In genomic region chr17:44023545-44024270, GRCh38 we compare ENCODE assay signal across 14 cellular contexts. TPM values are rescaled to one million over a fixed set of nuclear protein-coding genes. Genes with fewer than 3 reads are reported as not detected.
DNase-seq lines count a peak whose midpoint lies in the region; TF ChIP-seq lines count a peak whose summit lies in the region.
"Had no signal": no experiment of that assay in that cellular context is flagged by ENCODE, and none has a peak within 500 bp of the region (broad histone marks: within the 10 kb centered on the region; RNA-seq: fewer than 3 reads in every experiment).

No MANE protein-coding gene starts in this region.

- H3K9me3 ChIP-seq in NT2/D1 (ENCODE audit: insufficient read depth, low read length): no peaks in the 10 kb centered on the region
- H3K9me3 ChIP-seq in osteoblast (ENCODE audit: low read depth, low read length): no peaks in the 10 kb centered on the region
- H3K9me3 ChIP-seq: prostate gland had no signal

- H3K27ac ChIP-seq in osteoblast (ENCODE audit: low read depth, low read length): no peak overlapping the region
- H3K27ac ChIP-seq: prostate gland had no signal

- no peak overlapping the region for H3K4me2 ChIP-seq in osteoblast (ENCODE audit: insufficient read depth, low read length)

- H3K27me3 Mint-ChIP-seq in chondrocyte (ENCODE audit: low read depth): no peaks in the 10 kb centered on the region
- H3K27me3 Mint-ChIP-seq: memory B cell; naive thymus-derived CD8-positive, alpha-beta T cell had no signal

- no peaks in the 10 kb centered on the region for H3K79me2 ChIP-seq in osteoblast (ENCODE audit: insufficient read depth, low read length)

- H3K27me3 ChIP-seq in NT2/D1 (ENCODE audit: insufficient read depth, insufficient read length) (no peaks in the 10 kb centered on the region), osteoblast (ENCODE audit: insufficient read depth, low read length) (no peaks in the 10 kb centered on the region)

- peaks cover 3% of the 10 kb centered on the region for H4K20me1 ChIP-seq in osteoblast (ENCODE audit: insufficient read depth, low read length)

- H3K4me1 ChIP-seq in NT2/D1 (ENCODE audit: insufficient read depth, insufficient read length) (no peaks in the 10 kb centered on the region), osteoblast (ENCODE audit: insufficient read depth, low read length) (no peaks in the 10 kb centered on the region)
- H3K4me1 ChIP-seq: prostate gland had no signal

- peaks cover 59% of the 10 kb centered on the region for H3K36me3 ChIP-seq in NT2/D1 (ENCODE audit: insufficient read depth, insufficient read length, low read length)
- H3K36me3 ChIP-seq in osteoblast (ENCODE audit: insufficient read depth, low read length): peaks cover 21% of the 10 kb centered on the region
- H3K36me3 ChIP-seq: prostate gland had no signal

- no peak overlapping the region for H2AFZ ChIP-seq in osteoblast (ENCODE audit: low read length)

- peak overlapping the region; percentile 12 for H3K9ac ChIP-seq in NT2/D1 (ENCODE audit: insufficient read length, low read depth)

- H3K36me3 Mint-ChIP-seq in chondrocyte (ENCODE audit: low read depth): peaks cover 4% of the 10 kb centered on the region

- no peak for TF ChIP-seq CTCF in chondrocyte (IDR thresholded peaks at IDR 0.05)
- TF ChIP-seq CTCF in osteoblast (IDR thresholded peaks at IDR 0.05; ENCODE audit: extremely low read depth, low read depth, low read length): no peak

- no peak overlapping the region for H3K4me3 Mint-ChIP-seq in chondrocyte (ENCODE audit: unreplicated experiment)
- H3K4me3 Mint-ChIP-seq: memory B cell; naive thymus-derived CD8-positive, alpha-beta T cell had no signal

- H3K9me3 Mint-ChIP-seq in chondrocyte (ENCODE audit: low read depth): no peaks in the 10 kb centered on the region
- H3K9me3 Mint-ChIP-seq: memory B cell; naive thymus-derived CD8-positive, alpha-beta T cell had no signal

- no peaks in the 10 kb centered on the region for H3K4me1 Mint-ChIP-seq in chondrocyte (ENCODE audit: low read depth)
- H3K4me1 Mint-ChIP-seq: memory B cell; naive thymus-derived CD8-positive, alpha-beta T cell had no signal

- H3K27ac Mint-ChIP-seq in chondrocyte (ENCODE audit: unreplicated experiment): no peak overlapping the region
- H3K27ac Mint-ChIP-seq: memory B cell had no signal

- no peak overlapping the region for H3K4me3 ChIP-seq in NT2/D1 (ENCODE audit: insufficient read length, low read depth)
- no peak overlapping the region for H3K4me3 ChIP-seq in osteoblast (ENCODE audit: insufficient read depth, low read length)
- H3K4me3 ChIP-seq: prostate gland had no signal

- DNase-seq in NT2/D1 (ENCODE audit: low read depth, low spot score) (no peak), chondrocyte (ENCODE audit: low spot score) (peak; percentile 86), osteoblast (ENCODE audit: insufficient read length, low spot score, missing footprints) (peak; percentile 37), NCI-H1092 (lab: John Stamatoyannopoulos, UW) (no peak)
- DNase-seq in stimulated activated CD4-positive, alpha-beta T cell treated with anti-CD3 and anti-CD28 coated beads, Interleukin-15, amount 100 ng/mL, for 24 hours: no peak
- DNase-seq: activated CD4-positive, alpha-beta T cell treated with anti-CD3 and anti-CD28 coated beads, Interleukin-2, amount 50 U/mL, for 4 hours; activated naive CD4-positive, alpha-beta T cell; H7; naive thymus-derived CD8-positive, alpha-beta T cell; NCI-H2227 treated with DMSO at 0.1 percent for 48 hours; NK-92 treated with Interleukin-12 subunit alpha and Interleukin-12 subunit beta, amount 100 ng/mL, for 24 hours; stimulated activated CD8-positive, alpha-beta memory T cell treated with anti-CD3 and anti-CD28 coated beads, Interleukin-4, amount 100 ng/mL, for 48 hours had no signal

RNA-seq across cellular contexts. Expression of gene TMEM101, which starts 8.9 kb away (rescaled TPM):
- 14.1 to 20.4 TPM (median 19.0 TPM) in 3 replicates for total RNA-seq in chondrocyte
- total RNA-seq in osteoblast: 41.3 and 47.8 TPM in 2 replicates

RNA-seq across cellular contexts. Expression of gene NAGS, which starts 19.3 kb away (rescaled TPM):
- 0.40 to 0.51 TPM (median 0.41 TPM) in 3 replicates for total RNA-seq in chondrocyte
- 0.36 and 0.59 TPM in 2 replicates for total RNA-seq in osteoblast

RNA-seq across cellular contexts. Expression of gene LSM12, which starts 42.8 kb away (rescaled TPM):
- total RNA-seq in chondrocyte: 48.3 to 51.0 TPM (median 49.7 TPM) in 3 replicates
- 59.0 and 65.4 TPM in 2 replicates for total RNA-seq in osteoblast

RNA-seq across cellular contexts. Expression of gene G6PC3, which starts 46.8 kb away (rescaled TPM):
- 52.3 to 70.5 TPM (median 59.2 TPM) in 3 replicates for total RNA-seq in chondrocyte
- 19.7 and 23.5 TPM in 2 replicates for total RNA-seq in osteoblast

Comparison
In these comparisons a context has a peak if more than half of its experiments do, and no peak if none do; other contexts are left out.
1. DNase-seq: peak in chondrocyte (single experiment) and osteoblast (single experiment); none in NT2/D1 (single experiment), NCI-H1092 (single experiment) and stimulated activated CD4-positive, alpha-beta T cell treated with anti-CD3 and anti-CD28 coated beads, Interleukin-15, amount 100 ng/mL, for 24 hours (single experiment).